In the genomic region with DNA sequence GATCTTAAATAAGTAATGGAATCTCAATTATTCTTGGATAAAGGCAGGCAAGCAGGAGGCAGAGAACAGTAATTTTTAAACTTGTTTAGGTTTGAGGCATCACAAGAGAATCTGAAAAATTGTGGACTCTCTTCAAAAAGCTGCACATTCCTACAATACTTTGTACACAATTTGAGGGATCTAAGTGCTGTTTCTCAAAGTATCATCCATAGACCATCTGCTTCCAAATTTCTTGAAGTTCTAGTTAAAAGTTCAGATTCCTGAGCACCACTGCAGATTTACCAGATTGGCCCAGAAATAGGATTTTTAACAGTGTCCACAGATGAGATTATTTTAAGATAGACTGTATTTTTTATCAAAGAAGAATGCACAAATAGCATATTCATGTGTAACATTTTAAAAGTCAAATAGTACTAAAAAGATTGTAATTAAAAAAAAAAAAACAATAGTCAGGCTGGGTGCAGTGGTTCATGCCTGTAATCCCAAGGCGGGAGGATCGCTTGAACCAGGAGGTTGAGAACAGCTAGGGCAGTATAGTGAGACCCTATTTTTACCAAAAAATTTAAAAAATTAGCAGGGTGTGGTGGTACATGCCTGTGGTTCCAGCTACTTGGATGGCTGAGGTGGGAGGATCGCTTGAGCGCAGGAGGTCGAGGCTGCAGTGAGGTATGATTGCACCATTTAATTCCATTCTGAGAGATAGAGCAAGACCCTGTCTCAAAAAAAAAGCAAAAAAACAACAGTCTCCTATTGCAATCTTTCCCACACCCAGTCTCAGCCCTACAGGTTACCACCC, we compare ENCODE assay signal across 17 cellular contexts. TPM values are rescaled to one million over a fixed set of nuclear protein-coding genes. Genes with fewer than 3 reads are reported as not detected.
DNase-seq lines count a peak whose midpoint lies in the region; ATAC-seq, FAIRE-seq and TF ChIP-seq lines count a peak whose summit lies in the region.
"Had no signal": no experiment of that assay in that cellular context is flagged by ENCODE, and none has a peak within 500 bp of the region (broad histone marks: within the 10 kb centered on the region; RNA-seq: fewer than 3 reads in every experiment).

No MANE protein-coding gene starts in this region.

- H3K27ac Mint-ChIP-seq in astrocyte (ENCODE audit: unreplicated experiment): no peak overlapping the region

- no peaks in the 10 kb centered on the region for H3K4me1 ChIP-seq in astrocyte (ENCODE audit: insufficient read depth, low read length)
- no peaks in the 10 kb centered on the region for H3K4me1 ChIP-seq in small intestine (ENCODE audit: control insufficient read depth in 2 of 2, insufficient read depth in 1 of 2, low read depth in 1 of 2, low read length in 1 of 2)
- H3K4me1 ChIP-seq: BE2C had no signal

- no peak overlapping the region for H3K4me3 Mint-ChIP-seq in astrocyte (ENCODE audit: unreplicated experiment)
- H3K4me3 Mint-ChIP-seq: CD8-positive, alpha-beta memory T cell had no signal

- DNase-seq in AG08395 (ENCODE audit: low spot score) (peak; percentile 50), GM04504 (ENCODE audit: low read depth) (peak; percentile 52), astrocyte (ENCODE audit: low read depth) (peak; percentile 83), iris pigment epithelial cell (ENCODE audit: low read depth) (peak; percentile 59), OCI-M2 (lab: John Stamatoyannopoulos, UW; ENCODE audit: unreplicated experiment) (no peak), small intestine (no peak), DMS 273 treated with DMSO at 0.1 percent for 48 hours (lab: John Stamatoyannopoulos, UW) (no peak)
- DNase-seq: BE2C; CD8-positive, alpha-beta memory T cell; KBM-7; NCI-H1092 treated with DMSO at 0.1 percent for 48 hours; NCI-H1694; NCI-H2107; NCI-H748 treated with DMSO at 0.1 percent for 48 hours had no signal

- no peak overlapping the region for H3K4me3 ChIP-seq in astrocyte (ENCODE audit: insufficient read depth, low read depth, low read length)
- no peak overlapping the region for H3K4me3 ChIP-seq in small intestine (ENCODE audit: low read depth in 1 of 2, low read length in 2 of 2)

- H3K36me3 ChIP-seq in astrocyte (ENCODE audit: insufficient read depth, low read length) (no peaks in the 10 kb centered on the region), small intestine (ENCODE audit: control insufficient read depth in 2 of 2, insufficient read depth in 2 of 2, low read length in 2 of 2) (no peaks in the 10 kb centered on the region)
- H3K36me3 ChIP-seq: BE2C had no signal

- no peak overlapping the region for H3K27ac ChIP-seq in astrocyte (ENCODE audit: low read depth, low read length)
- no peak overlapping the region for H3K27ac ChIP-seq in small intestine (ENCODE audit: low read depth in 1 of 2, low read length in 1 of 2)
- H3K27ac ChIP-seq: HL-60 had no signal

- TF ChIP-seq CTCF in astrocyte (IDR thresholded peaks at IDR 0.05; ENCODE audit: insufficient read depth, low read depth, low read length): no peak

- no peaks in the 10 kb centered on the region for H3K79me2 ChIP-seq in astrocyte (ENCODE audit: insufficient read depth, low read length)

- ATAC-seq in GM18520 (IDR thresholded peaks at IDR 0.05; ENCODE audit: unreplicated experiment): no peak
- ATAC-seq: Right ventricle myocardium inferior had no signal

- H3K27me3 ChIP-seq in astrocyte (ENCODE audit: insufficient read depth, low read length): no peaks in the 10 kb centered on the region
- H3K27me3 ChIP-seq in small intestine (ENCODE audit: control insufficient read depth in 2 of 2, insufficient read depth in 2 of 2, low read length in 2 of 2): no peaks in the 10 kb centered on the region
- H3K27me3 ChIP-seq: BE2C had no signal

- H2AFZ ChIP-seq in astrocyte (ENCODE audit: low read depth, low read length): no peak overlapping the region

- H3K27me3 Mint-ChIP-seq in astrocyte (ENCODE audit: low read depth, unreplicated experiment): no peaks in the 10 kb centered on the region

- no peaks in the 10 kb centered on the region for H4K20me1 ChIP-seq in astrocyte (ENCODE audit: insufficient read depth, low read length)

- H3K36me3 Mint-ChIP-seq in astrocyte (ENCODE audit: low read depth, unreplicated experiment): no peaks in the 10 kb centered on the region

- no peak overlapping the region for H3K9ac ChIP-seq in astrocyte (ENCODE audit: low read length)

- H3K9me3 Mint-ChIP-seq in astrocyte (ENCODE audit: unreplicated experiment): peaks cover 5% of the 10 kb centered on the region

- no peak overlapping the region for H3K4me2 ChIP-seq in astrocyte (ENCODE audit: low read length)

- H3K9me3 ChIP-seq in astrocyte (ENCODE audit: insufficient read depth, low read depth, low read length) (no peaks in the 10 kb centered on the region), small intestine (ENCODE audit: control insufficient read depth, low read depth) (no peaks in the 10 kb centered on the region)
- H3K9me3 ChIP-seq: BE2C had no signal

- FAIRE-seq in astrocyte (lab: Jason Lieb, UNC): peak; percentile 72
- FAIRE-seq in small intestine (lab: Jason Lieb, UNC): no peak

- WGBS in small intestine, 3 donors: 94 to 97% (median 96%) methylated on average over 5 of the region's 5 CpGs

- peaks cover 5% of the 10 kb centered on the region for H3K4me1 Mint-ChIP-seq in astrocyte (ENCODE audit: low read depth, unreplicated experiment)
- H3K4me1 Mint-ChIP-seq: CD8-positive, alpha-beta memory T cell had no signal

RNA-seq across cellular contexts. Expression of a gene that starts 14.2 kb away (rescaled TPM):
- 18.4 and 18.5 TPM in 2 replicates for total RNA-seq in astrocyte
- 1 to 10 TPM; 3.5 to 9.6 (median 3.8) TPM for polyA plus RNA-seq in small intestine

RNA-seq across cellular contexts. Expression of a gene that starts 31.4 kb away (rescaled TPM):
- 27.8 and 30.4 TPM in 2 replicates for total RNA-seq in astrocyte
- 10 to 100 TPM; 28.4 to 46.5 (median 33.4) TPM for polyA plus RNA-seq in small intestine

Comparison
In these comparisons a context has a peak if more than half of its experiments do, and no peak if none do; other contexts are left out.
1. DNase-seq: peak in AG08395 (single experiment), GM04504 (single experiment), astrocyte (single experiment) and iris pigment epithelial cell (single experiment); none in OCI-M2 (single experiment), small intestine (single experiment) and DMS 273 treated with DMSO at 0.1 percent for 48 hours (single experiment).